9 cellular contexts compared by ENCODE assay signal in genomic region chr7:64951250-64951848, GRCh38. TPM values are rescaled to one million over a fixed set of nuclear protein-coding genes. Genes with fewer than 3 reads are reported as not detected.
DNase-seq lines count a peak whose midpoint lies in the region; ATAC-seq and TF ChIP-seq lines count a peak whose summit lies in the region.
"Had no signal": no experiment of that assay in that cellular context is flagged by ENCODE, and none has a peak within 500 bp of the region (broad histone marks: within the 10 kb centered on the region; RNA-seq: fewer than 3 reads in every experiment).

No MANE protein-coding gene starts in this region.

- H3K56ac ChIP-seq in IMR-90 (ENCODE audit: extremely low read depth, insufficient read depth, low read length), result no peak overlapping the region

- no peak overlapping the region for H2BK5ac ChIP-seq in IMR-90 (ENCODE audit: low read depth, low read length, poor library complexity, severe bottlenecking)

- H3K9me3 Mint-ChIP-seq in nephron progenitor cell, result peaks cover 10% of the 10 kb centered on the region
- H3K9me3 Mint-ChIP-seq: stimulated activated naive CD8-positive, alpha-beta T cell treated with anti-CD3 and anti-CD28 coated beads, Interleukin-15, Interleukin-2, amounts not matched to agents 100 ng/mL and 50 ng/mL, for 24 hours had no signal

- no peak overlapping the region for H2BK15ac ChIP-seq in IMR-90 (ENCODE audit: low read depth, low read length)

- H3K9me3 ChIP-seq in IMR-90 (ENCODE audit: control insufficient read depth, insufficient read depth, low read length) (peaks cover 3% of the 10 kb centered on the region; the same call in 1 of the 2 replicates), esophagus muscularis mucosa (no peaks in the 10 kb centered on the region)

- H3K4me1 ChIP-seq in IMR-90 (ENCODE audit: control insufficient read depth, insufficient read depth, low read length) (no peaks in the 10 kb centered on the region), esophagus muscularis mucosa (peaks cover 9 to 14% (median 12%) of the 10 kb centered on the region in 4 donors)

- intact Hi-C loops in IMR-90 (cut with micrococcal nuclease) (loop anchor here (1.0 kb wide), 2 partner anchors 356 to 496 kb away; no protein-coding TSS in a partner anchor), esophagus muscularis mucosa (cut with DNase I) (loop anchor here (10.0 kb wide), 1 partner anchor 353 kb away; no protein-coding TSS in a partner anchor)

- dilution Hi-C loops in IMR-90 (cut with HindIII; ENCODE audit: low sequenced_read_pairs, unreplicated experiment), result no loop called here

- H3K36me3 ChIP-seq in IMR-90 (ENCODE audit: control insufficient read depth, insufficient read depth, low read length) (no peaks in the 10 kb centered on the region), esophagus muscularis mucosa (no peaks in the 10 kb centered on the region)

- H3K4me3 ChIP-seq in IMR-90 (ENCODE audit: insufficient read depth, low read depth, low read length), result no peak overlapping the region
- no peak overlapping the region for H3K4me3 ChIP-seq in esophagus muscularis mucosa

- H3K23ac ChIP-seq in IMR-90 (ENCODE audit: low read depth, low read length), result no peak overlapping the region

- peak; percentile 82 for TF ChIP-seq CTCF in IMR-90 (conservative IDR thresholded peaks at IDR 0.05; ENCODE audit: low read depth, low read length)
- peak; percentile 81 to 88 (median 83) for TF ChIP-seq CTCF in esophagus muscularis mucosa (IDR thresholded peaks at IDR 0.05)
- TF ChIP-seq CTCF in nephron progenitor cell (IDR thresholded peaks at IDR 0.05), result peak; percentile 80

- ATAC-seq in IMR-90 (ENCODE audit: low read depth), result peak; percentile 94

- H2BK120ac ChIP-seq in IMR-90 (ENCODE audit: low read depth, low read length), result no peak overlapping the region

- H4K5ac ChIP-seq in IMR-90 (ENCODE audit: low read depth, low read length), result no peak overlapping the region

- H3K9me1 ChIP-seq in IMR-90 (ENCODE audit: insufficient read depth, low read length), result no peaks in the 10 kb centered on the region

- H2BK20ac ChIP-seq in IMR-90 (ENCODE audit: low read depth, low read length), result no peak overlapping the region

- H3K27ac ChIP-seq in IMR-90 (ENCODE audit: insufficient read depth, low read length) (no peak overlapping the region), esophagus muscularis mucosa (replicated peaks in 1 of 4) (no peak overlapping the region)

- no peaks in the 10 kb centered on the region for H3K79me1 ChIP-seq in IMR-90 (ENCODE audit: low read depth in 1 of 2, low read length in 2 of 2)

- H3K4me2 ChIP-seq in IMR-90 (ENCODE audit: low read depth, low read length), result no peak overlapping the region

- H4K91ac ChIP-seq in IMR-90 (ENCODE audit: insufficient read depth, low read depth, low read length), result no peak overlapping the region

- no peak overlapping the region for H2AK5ac ChIP-seq in IMR-90 (ENCODE audit: low read depth, low read length)

- no peaks in the 10 kb centered on the region for H3K36me3 Mint-ChIP-seq in nephron progenitor cell (ENCODE audit: low read depth)

- CTCF ChIA-PET in IMR-90 (lab: Yijun Ruan, JAX), result interaction anchor here (2.3 kb wide), 1 partner anchor 356 kb away, joined by 15 read pairs; no protein-coding TSS in a partner anchor

- H3K4me1 Mint-ChIP-seq in nephron progenitor cell, result no peaks in the 10 kb centered on the region

- peaks cover 38% of the 10 kb centered on the region for H3K27me3 Mint-ChIP-seq in nephron progenitor cell (ENCODE audit: low read depth, poor library complexity)

- DNase-seq in stimulated activated CD4-positive, alpha-beta T cell treated with anti-CD3 and anti-CD28 coated beads, Interleukin-4, amount 100 ng/mL, for 24 hours, result peak; percentile 10
- DNase-seq in stimulated activated CD4-positive, alpha-beta T cell treated with anti-CD3 and anti-CD28 coated beads, Interleukin-1b, Interleukin-23, amount 100 ng/mL, for 48 hours, result no peak
- peak; percentile 54 for DNase-seq in IMR-90
- DNase-seq in SHP77 (lab: John Stamatoyannopoulos, UW), result peak; percentile 39 to 53
- no peak for DNase-seq in esophagus muscularis mucosa (ENCODE audit: extremely low spot score)
- no peak for DNase-seq in nephron progenitor cell
- no peak for DNase-seq in OCI-M2 (lab: John Stamatoyannopoulos, UW; ENCODE audit: unreplicated experiment)
- no peak for DNase-seq in NK-92 (lab: John Stamatoyannopoulos, UW; ENCODE audit: unreplicated experiment)

- no CpG with 5 or more reads among the region's 1 CpG for WGBS in IMR-90 (ENCODE audit: extremely low coverage in 2 of 2, insufficient read length in 1 of 2), 2 experiments
- 3% methylated on average over 1 of the region's 1 CpG for WGBS in esophagus muscularis mucosa

- no peak overlapping the region for H3K18ac ChIP-seq in IMR-90 (ENCODE audit: low read depth, low read length)

- H3K4me3 Mint-ChIP-seq in nephron progenitor cell, result no peak overlapping the region
- H3K4me3 Mint-ChIP-seq: stimulated activated naive CD8-positive, alpha-beta T cell treated with anti-CD3 and anti-CD28 coated beads, Interleukin-15, Interleukin-2, amounts not matched to agents 100 ng/mL and 50 ng/mL, for 24 hours had no signal

- no peak for TF ChIP-seq EP300 in esophagus muscularis mucosa (IDR thresholded peaks at IDR 0.05)

- TF ChIP-seq RAD21 in IMR-90 (IDR thresholded peaks at IDR 0.05; ENCODE audit: low read length), result peak; percentile 84

- H3K27me3 ChIP-seq in IMR-90 (ENCODE audit: control insufficient read depth, insufficient read depth, low read length), result peaks cover 20% of the 10 kb centered on the region
- peaks cover 0 to 24% (median 17%) of the 10 kb centered on the region in 4 donors for H3K27me3 ChIP-seq in esophagus muscularis mucosa

- no TSS peak for BruUV-seq in IMR-90 (replicated peaks; lab: Mats Ljungman, UMichigan)

- no peak overlapping the region for H2AFZ ChIP-seq in IMR-90 (replicated peaks; ENCODE audit: low read length, poor library complexity)

- no peak overlapping the region for H3K9ac ChIP-seq in IMR-90 (ENCODE audit: low read depth, low read length)

- in situ Hi-C loops in IMR-90 (cut with MboI; ENCODE audit: low sequenced_read_pairs), result loop anchor here (5.0 kb wide), 1 partner anchor 356 kb away; no protein-coding TSS in a partner anchor

- TF ChIP-seq POLR2A in IMR-90 (IDR thresholded peaks at IDR 0.05; ENCODE audit: low read depth, low read length), result no peak
- no peak for TF ChIP-seq POLR2A in esophagus muscularis mucosa (IDR thresholded peaks at IDR 0.05; ENCODE audit: low read depth)

- H3K27ac Mint-ChIP-seq in nephron progenitor cell, result no peak overlapping the region
- H3K27ac Mint-ChIP-seq: stimulated activated naive CD8-positive, alpha-beta T cell treated with anti-CD3 and anti-CD28 coated beads, Interleukin-15, Interleukin-2, amounts not matched to agents 100 ng/mL and 50 ng/mL, for 24 hours had no signal

- no peak overlapping the region for H2AK9ac ChIP-seq in IMR-90 (replicated peaks; ENCODE audit: low read depth, low read length, poor library complexity)

- no peak overlapping the region for H3K14ac ChIP-seq in IMR-90 (replicated peaks; ENCODE audit: low read depth, low read length)

- H3K4ac ChIP-seq in IMR-90 (ENCODE audit: low read depth, low read length), result no peak overlapping the region

- H4K8ac ChIP-seq in IMR-90 (ENCODE audit: low read depth in 2 of 2, low read length in 2 of 2), result no peak overlapping the region

- POLR2A ChIA-PET in IMR-90 (lab: Charles Lee; ENCODE audit: unreplicated experiment), result no interaction called here

- no peaks in the 10 kb centered on the region for H4K20me1 ChIP-seq in IMR-90 (ENCODE audit: insufficient read depth, low read length)

TF ChIP-seq in IMR-90, 13 proteins besides CTCF, POLR2A, EP300 and RAD21:
- TF ChIP-seq FOS (IDR thresholded peaks at IDR 0.05; ENCODE audit: low read depth, low read length) (no peak), SMC3 (IDR thresholded peaks at IDR 0.05; ENCODE audit: low read depth, low read length) (peak; percentile 71)

RNA-seq across cellular contexts. Expression of gene ZNF117, which starts 39.5 kb away (rescaled TPM):
- total RNA-seq in IMR-90 (2012; rRNA removed), result 2.9 and 4.4 TPM in 2 replicates
- 2.5 and 4.0 TPM in 2 replicates for polyA plus RNA-seq in IMR-90 (2012; rRNA removed)
- 0.11 TPM in 2 replicates for polyA plus RNA-seq in IMR-90 (2012; cell fraction: cytosol; rRNA removed)
- 1.4 and 26.9 TPM in 2 replicates for polyA plus RNA-seq in IMR-90 (2012; cell fraction: nucleus; rRNA removed; ENCODE audit: low replicate concordance)
- total RNA-seq in esophagus muscularis mucosa, result 1 to 10 TPM; 2.9 to 8.7 (median 4.1) TPM

RNA-seq across cellular contexts. Expression of gene ZNF273, which starts 48.3 kb away (rescaled TPM):
- total RNA-seq in IMR-90 (2012; rRNA removed) (2.7 and 4.4 TPM in 2 replicates), esophagus muscularis mucosa (1 to 10 TPM; 2.7 to 8.3 (median 3.4) TPM)
- polyA plus RNA-seq in IMR-90 (2012; rRNA removed), result 1.3 and 1.5 TPM in 2 replicates
- polyA plus RNA-seq in IMR-90 (2012; cell fraction: cytosol; rRNA removed), result 0.35 and 0.89 TPM in 2 replicates
- 0.41 and 1.3 TPM in 2 replicates for polyA plus RNA-seq in IMR-90 (2012; cell fraction: nucleus; rRNA removed; ENCODE audit: low replicate concordance)

RNA-seq across cellular contexts. Expression of gene ERV3-1, which starts 55.1 kb away (rescaled TPM):
- total RNA-seq in IMR-90 (2012; rRNA removed) (8.6 and 11.8 TPM in 2 replicates), esophagus muscularis mucosa (10 to 100 TPM in 1 of 4 donors, 1 to 10 TPM in 3; 5.3 to 11.6 (median 7.5) TPM)
- 6.1 and 7.0 TPM in 2 replicates for polyA plus RNA-seq in IMR-90 (2012; rRNA removed)
- 0.73 and 1.4 TPM in 2 replicates for polyA plus RNA-seq in IMR-90 (2012; cell fraction: cytosol; rRNA removed)
- 9.1 and 64.9 TPM in 2 replicates for polyA plus RNA-seq in IMR-90 (2012; cell fraction: nucleus; rRNA removed; ENCODE audit: low replicate concordance)

Comparison
In these comparisons a context has a peak if more than half of its experiments do, and no peak if none do; other contexts are left out.
1. DNase-seq: peak in stimulated activated CD4-positive, alpha-beta T cell treated with anti-CD3 and anti-CD28 coated beads, Interleukin-4, amount 100 ng/mL, for 24 hours (single experiment), IMR-90 (single experiment) and SHP77 (2 of 2); none in stimulated activated CD4-positive, alpha-beta T cell treated with anti-CD3 and anti-CD28 coated beads, Interleukin-1b, Interleukin-23, amount 100 ng/mL, for 48 hours (single experiment), esophagus muscularis mucosa (single experiment), nephron progenitor cell (single experiment), OCI-M2 (single experiment) and NK-92 (single experiment).
2. Peak in every context shown above with its lines, with median percentiles within 50 percentile points of each other: CTCF ChIP-seq.